25 cellular contexts compared by ENCODE assay signal in genomic region chr7:53697913-53698312, GRCh38.
"Had no signal": no experiment of that assay in that cellular context is flagged by ENCODE, and none has a peak within 500 bp of the region (broad histone marks: within the 10 kb centered on the region; RNA-seq: fewer than 3 reads in every experiment).

No MANE protein-coding gene starts in this region.

- H3K9me3 Mint-ChIP-seq: nephron progenitor cell, neural progenitor cell had no signal

- H3K27ac Mint-ChIP-seq: mesothelial cell of epicardium; naive B cell; natural killer cell; nephron progenitor cell; neural progenitor cell; progenitor cell of endocrine pancreas; stimulated activated effector memory CD8-positive, alpha-beta T cell treated with anti-CD3 and anti-CD28 coated beads, Interleukin-12 subunit alpha, Interleukin-12 subunit beta, amount 100 ng/mL, for 72 hours; stimulated activated naive CD8-positive, alpha-beta T cell treated with anti-CD3 and anti-CD28 coated beads, Interleukin-15, Interleukin-2, amounts not matched to agents 100 ng/mL and 50 ng/mL, for 24 hours had no signal

- H3K9me3 ChIP-seq: neutrophil, ovary, right atrium auricular region, right lobe of liver, upper lobe of left lung, vagina had no signal

- H3K27me3 Mint-ChIP-seq: naive B cell; progenitor cell of endocrine pancreas; stimulated activated naive CD8-positive, alpha-beta T cell treated with anti-CD3 and anti-CD28 coated beads, Interleukin-15, Interleukin-2, amounts not matched to agents 100 ng/mL and 50 ng/mL, for 24 hours had no signal

- H3K4me1 ChIP-seq: left ventricle myocardium inferior, neural progenitor cell, right atrium auricular region, right lobe of liver, tibial nerve, upper lobe of left lung, vagina had no signal

- DNase-seq: islet precursor cell; left ventricle myocardium inferior; mesendoderm; naive B cell; natural killer cell; nephron progenitor cell; occipital lobe; ovary; right lobe of liver; stimulated activated CD4-positive, alpha-beta T cell treated with anti-CD3 and anti-CD28 coated beads, Interleukin-1b, Interleukin-23, amount 100 ng/mL, for 48 hours; stimulated activated CD4-positive, alpha-beta T cell treated with anti-CD3 and anti-CD28 coated beads, Interleukin-2, amount 100 ng/mL, for 48 hours; stimulated activated naive CD4-positive, alpha-beta T cell; upper lobe of left lung had no signal

- H3K4me3 ChIP-seq: hepatocyte, left ventricle myocardium inferior, lung, neural progenitor cell, ovary, right atrium auricular region, right lobe of liver, smooth muscle cell, tibial nerve, upper lobe of left lung, vagina had no signal

- H3K27me3 ChIP-seq: hepatocyte, neural progenitor cell, neutrophil, ovary, right atrium auricular region, right lobe of liver, tibial nerve, upper lobe of left lung, vagina had no signal

- H3K4me1 Mint-ChIP-seq: naive B cell; natural killer cell; nephron progenitor cell; neural progenitor cell; stimulated activated effector memory CD8-positive, alpha-beta T cell treated with anti-CD3 and anti-CD28 coated beads, Interleukin-12 subunit alpha, Interleukin-12 subunit beta, amount 100 ng/mL, for 72 hours had no signal

- H3K4me3 Mint-ChIP-seq: mesothelial cell of epicardium; naive B cell; natural killer cell; nephron progenitor cell; neural progenitor cell; stimulated activated effector memory CD8-positive, alpha-beta T cell treated with anti-CD3 and anti-CD28 coated beads, Interleukin-12 subunit alpha, Interleukin-12 subunit beta, amount 100 ng/mL, for 72 hours; stimulated activated naive CD8-positive, alpha-beta T cell treated with anti-CD3 and anti-CD28 coated beads, Interleukin-15, Interleukin-2, amounts not matched to agents 100 ng/mL and 50 ng/mL, for 24 hours had no signal

- H3K36me3 ChIP-seq: left ventricle myocardium inferior, neural progenitor cell, neutrophil, ovary, right atrium auricular region, right lobe of liver, tibial nerve, upper lobe of left lung, vagina had no signal

- H3K9ac ChIP-seq: neural progenitor cell had no signal

- H3K36me3 Mint-ChIP-seq: mesothelial cell of epicardium; naive B cell; neural progenitor cell; stimulated activated effector memory CD8-positive, alpha-beta T cell treated with anti-CD3 and anti-CD28 coated beads, Interleukin-12 subunit alpha, Interleukin-12 subunit beta, amount 100 ng/mL, for 72 hours had no signal

- H3K27ac ChIP-seq: hepatocyte, left ventricle myocardium inferior, neural progenitor cell, neutrophil, ovary, right atrium auricular region, right lobe of liver, tibial nerve, upper lobe of left lung, vagina had no signal
